7 cellular contexts compared by ENCODE assay signal in genomic region chr6:90595854-90596253, GRCh38.
"Had no signal": no experiment of that assay in that cellular context is flagged by ENCODE, and none has a peak within 500 bp of the region (broad histone marks: within the 10 kb centered on the region; RNA-seq: fewer than 3 reads in every experiment).

No MANE protein-coding gene starts in this region.

- H3K27ac Mint-ChIP-seq: GM23338, H9, HFFc6, IgD-negative memory B cell had no signal

- H2AFZ ChIP-seq: GM23338 had no signal

- H3K4me3 ChIP-seq: GM23338 had no signal

- H3K4me3 Mint-ChIP-seq: GM23338, H9, HFFc6, IgD-negative memory B cell had no signal

- H3K9me3 Mint-ChIP-seq: GM23338, H9, HFFc6, IgD-negative memory B cell had no signal

- H3K4me2 ChIP-seq: GM23338 had no signal

- DNase-seq: H9, HCEC 1CT, HFFc6 had no signal

- H3K27ac ChIP-seq: HL-60 had no signal

- H3K36me3 Mint-ChIP-seq: IgD-negative memory B cell had no signal

- ATAC-seq: GM23338, HepG2 had no signal
